In genomic region chr6:123925360-123925759, GRCh38 we compare ENCODE assay signal across 9 cellular contexts.
DNase-seq lines count a peak whose midpoint lies in the region; ATAC-seq, FAIRE-seq and TF ChIP-seq lines count a peak whose summit lies in the region.
"Had no signal": no experiment of that assay in that cellular context is flagged by ENCODE, and none has a peak within 500 bp of the region (broad histone marks: within the 10 kb centered on the region; RNA-seq: fewer than 3 reads in every experiment).

No MANE protein-coding gene starts in this region.

- H3K9ac ChIP-seq in endothelial cell of umbilical vein (replicated peaks; ENCODE audit: extremely low read depth, insufficient read depth, low read length) = no peak overlapping the region

- BruUV-seq in endothelial cell of umbilical vein (replicated peaks; lab: Mats Ljungman, UMichigan) = no TSS peak

- peak overlapping the region; percentile 37 for H2AFZ ChIP-seq in endothelial cell of umbilical vein (ENCODE audit: low read depth, low read length)

- CTCF ChIA-PET in endothelial cell of umbilical vein (lab: Charles Lee) = interaction anchor here (1.0 to 1.1 kb wide), 2 partner anchors 18 to 122 kb away, joined by 3 read pairs; no protein-coding TSS in a partner anchor

- ATAC-seq in GM18511 (IDR thresholded peaks at IDR 0.05; ENCODE audit: unreplicated experiment) (peak; percentile 96), GM21619 (IDR thresholded peaks at IDR 0.05; ENCODE audit: unreplicated experiment) (peak; percentile 96), HG03520 (IDR thresholded peaks at IDR 0.05; ENCODE audit: unreplicated experiment) (peak; percentile 94)

- intact Hi-C loops in endothelial cell of umbilical vein (cut with micrococcal nuclease) = no loop called here

- no peaks in the 10 kb centered on the region for H3K36me3 ChIP-seq in endothelial cell of umbilical vein (ENCODE audit: control insufficient read depth in 2 of 2, extremely low read depth in 1 of 2, insufficient read depth in 2 of 2, low read length in 2 of 2)

- no peak overlapping the region for H3K4me2 ChIP-seq in endothelial cell of umbilical vein (ENCODE audit: insufficient read depth, low read length)

- H3K27ac ChIP-seq in endothelial cell of umbilical vein (ENCODE audit: insufficient read depth, low read depth, low read length) = no peak overlapping the region
- H3K27ac ChIP-seq: skin epidermis had no signal

- POLR2A ChIA-PET in endothelial cell of umbilical vein (lab: Charles Lee) = no interaction called here

- dilution Hi-C loops in endothelial cell of umbilical vein (cut with MboI; ENCODE audit: extremely low pct_ligation_motif_present, low sequenced_read_pairs) = no loop called here

- H3K27me3 ChIP-seq in endothelial cell of umbilical vein (ENCODE audit: control insufficient read depth in 2 of 2, insufficient read depth in 2 of 2, low read length in 2 of 2) = no peaks in the 10 kb centered on the region

- no peaks in the 10 kb centered on the region for H3K4me1 ChIP-seq in endothelial cell of umbilical vein (ENCODE audit: control insufficient read depth, extremely low read depth, insufficient read depth, low read length)

- no peaks in the 10 kb centered on the region for H3K79me2 ChIP-seq in endothelial cell of umbilical vein (ENCODE audit: control insufficient read depth, insufficient read depth, low read length)

- H3K9me3 ChIP-seq in endothelial cell of umbilical vein (replicated peaks; ENCODE audit: control insufficient read depth, insufficient read depth, low read length) = no peaks in the 10 kb centered on the region

- H4K20me1 ChIP-seq in endothelial cell of umbilical vein (replicated peaks; ENCODE audit: control insufficient read depth, extremely low read depth, insufficient read depth, low read length) = no peaks in the 10 kb centered on the region

- DNase-seq in endothelial cell of umbilical vein (ENCODE audit: low read depth, low spot score) = peak; percentile 55
- DNase-seq in amniotic stem cell (lab: John Stamatoyannopoulos, UW) = no peak
- no peak for DNase-seq in NCI-H187 treated with DMSO at 0.1 percent for 48 hours (lab: John Stamatoyannopoulos, UW)
- DNase-seq in globus pallidus (ENCODE audit: low spot score) = no peak
- no peak for DNase-seq in RPMI8226

- no peak overlapping the region for H3K4me3 ChIP-seq in endothelial cell of umbilical vein (replicated peaks in 1 of 3; ENCODE audit: insufficient read depth in 1 of 3, low read depth in 1 of 3, low read length in 3 of 3)
- H3K4me3 ChIP-seq: skin epidermis had no signal

- TF ChIP-seq POLR2A in endothelial cell of umbilical vein (IDR thresholded peaks at IDR 0.05; ENCODE audit: low read depth, low read length) = no peak

- TF ChIP-seq CTCF in endothelial cell of umbilical vein (IDR thresholded peaks at IDR 0.05; ENCODE audit: extremely low read depth in 1 of 2, insufficient read depth in 1 of 2, low read depth in 1 of 2, low read length in 2 of 2) = no peak

- H3K9me1 ChIP-seq in endothelial cell of umbilical vein (replicated peaks; ENCODE audit: control insufficient read depth, extremely low read depth, insufficient read depth, low read length) = no peaks in the 10 kb centered on the region

- FAIRE-seq in endothelial cell of umbilical vein (lab: Jason Lieb, UNC) = peak; percentile 70

TF ChIP-seq in endothelial cell of umbilical vein, 7 proteins besides CTCF, POLR2A, EP300 and RAD21:
- TF ChIP-seq POLR2AphosphoS5 (IDR thresholded peaks at IDR 0.05; ENCODE audit: insufficient read depth, low read depth, low read length) (no peak), MAX (IDR thresholded peaks at IDR 0.05; ENCODE audit: insufficient read depth, insufficient read length) (no peak), FOS (IDR thresholded peaks at IDR 0.05; ENCODE audit: borderline replicate concordance, insufficient read depth, low read length) (no peak), JUN (IDR thresholded peaks at IDR 0.05; ENCODE audit: borderline replicate concordance, insufficient read depth, insufficient read length, low read depth) (no peak), EZH2 (IDR thresholded peaks at IDR 0.05; ENCODE audit: borderline replicate concordance, low read depth, low read length, severe bottlenecking) (no peak), MYC (IDR thresholded peaks at IDR 0.05; ENCODE audit: low read depth, low read length) (no peak), GATA2 (IDR thresholded peaks at IDR 0.05; ENCODE audit: insufficient read depth, insufficient read length, low read depth, low read length) (no peak)
